In genomic region chr20:62808211-62808865, GRCh38 we compare ENCODE assay signal across 8 cellular contexts. TPM values are rescaled to one million over a fixed set of nuclear protein-coding genes. Genes with fewer than 3 reads are reported as not detected.
DNase-seq lines count a peak whose midpoint lies in the region; ATAC-seq and TF ChIP-seq lines count a peak whose summit lies in the region.

No MANE protein-coding gene starts in this region.

- H3K4me3 ChIP-seq in BE2C (ENCODE audit: low read depth, low read length) = no peak overlapping the region
- no peak overlapping the region for H3K4me3 ChIP-seq in fibroblast of the aortic adventitia (ENCODE audit: low read depth, low read length)

- H3K4me1 Mint-ChIP-seq in activated T-helper 17 cell treated with anti-CD3 and anti-CD28 coated beads, Interleukin-2, amount 50 U/mL, for 72 hours = no peaks in the 10 kb centered on the region
- H3K4me1 Mint-ChIP-seq in osteocyte (ENCODE audit: unreplicated experiment) = peaks cover 23% of the 10 kb centered on the region

- TF ChIP-seq CTCF in BE2C (IDR thresholded peaks at IDR 0.05; ENCODE audit: low read depth, low read length) (peak; percentile 92), fibroblast of the aortic adventitia (IDR thresholded peaks at IDR 0.05; ENCODE audit: insufficient read depth, low read length) (peak; percentile 96), osteocyte (IDR thresholded peaks at IDR 0.05) (peak; percentile 93)

- H3K9me3 Mint-ChIP-seq in activated T-helper 17 cell treated with anti-CD3 and anti-CD28 coated beads, Interleukin-2, amount 50 U/mL, for 72 hours = no peaks in the 10 kb centered on the region
- H3K9me3 Mint-ChIP-seq in osteocyte (ENCODE audit: unreplicated experiment) = no peaks in the 10 kb centered on the region

- no peaks in the 10 kb centered on the region for H3K9me3 ChIP-seq in BE2C

- DNase-seq in BE2C (peak; percentile 82), HCEC 1CT (peak; percentile 40), RKO (ENCODE audit: low spot score) (peak; percentile 66), fibroblast of the aortic adventitia (ENCODE audit: low read depth) (peak; percentile 63), osteocyte (ENCODE audit: extremely low spot score, unreplicated experiment) (peak; percentile 93), ureter (ENCODE audit: low spot score) (peak; percentile 72)

- peaks cover 47% of the 10 kb centered on the region for H3K36me3 ChIP-seq in BE2C

- no peak overlapping the region for H3K27ac Mint-ChIP-seq in activated T-helper 17 cell treated with anti-CD3 and anti-CD28 coated beads, Interleukin-2, amount 50 U/mL, for 72 hours
- H3K27ac Mint-ChIP-seq in osteocyte (ENCODE audit: unreplicated experiment) = peak overlapping the region; percentile 41

- peaks cover 76% of the 10 kb centered on the region for H3K36me3 Mint-ChIP-seq in activated T-helper 17 cell treated with anti-CD3 and anti-CD28 coated beads, Interleukin-2, amount 50 U/mL, for 72 hours (ENCODE audit: low read depth)
- peaks cover 11% of the 10 kb centered on the region for H3K36me3 Mint-ChIP-seq in osteocyte (ENCODE audit: unreplicated experiment)

- ATAC-seq in activated T-helper 17 cell treated with anti-CD3 and anti-CD28 coated beads, Interleukin-2, amount 50 U/mL, for 72 hours (replicated peaks) = peak; percentile 57
- ATAC-seq in GM21576 (IDR thresholded peaks at IDR 0.05; ENCODE audit: unreplicated experiment) = no peak

- peak overlapping the region; percentile 42 for H3K4me3 Mint-ChIP-seq in activated T-helper 17 cell treated with anti-CD3 and anti-CD28 coated beads, Interleukin-2, amount 50 U/mL, for 72 hours
- H3K4me3 Mint-ChIP-seq in osteocyte (ENCODE audit: unreplicated experiment) = peak overlapping the region; percentile 50

- H3K27me3 ChIP-seq in BE2C = no peaks in the 10 kb centered on the region

- H3K4me1 ChIP-seq in BE2C = no peaks in the 10 kb centered on the region; the same call in 1 of the 2 replicates

- H3K27me3 Mint-ChIP-seq in activated T-helper 17 cell treated with anti-CD3 and anti-CD28 coated beads, Interleukin-2, amount 50 U/mL, for 72 hours = no peaks in the 10 kb centered on the region
- H3K27me3 Mint-ChIP-seq in osteocyte (ENCODE audit: unreplicated experiment) = no peaks in the 10 kb centered on the region

RNA-seq across cellular contexts. Expression of gene OGFR, which starts 3.7 kb away (rescaled TPM):
- polyA plus RNA-seq in BE2C (2012; ENCODE audit: insufficient read depth, insufficient read length, low read depth) = 138 TPM
- total RNA-seq in activated T-helper 17 cell treated with anti-CD3 and anti-CD28 coated beads, Interleukin-2, amount 50 U/mL, for 72 hours = 10 to 100 TPM; 42.3 to 52.6 TPM
- 31.0 and 46.4 TPM in 2 replicates for total RNA-seq in fibroblast of the aortic adventitia (ENCODE audit: low replicate concordance)
- total RNA-seq in osteocyte = 47.2 and 48.9 TPM in 2 replicates
- total RNA-seq in ureter = 42.0 TPM

RNA-seq across cellular contexts. Expression of gene COL9A3, which starts 8.5 kb away (rescaled TPM):
- polyA plus RNA-seq in BE2C (2012; ENCODE audit: insufficient read depth, insufficient read length, low read depth) = 5.9 TPM
- not detected for total RNA-seq in activated T-helper 17 cell treated with anti-CD3 and anti-CD28 coated beads, Interleukin-2, amount 50 U/mL, for 72 hours
- total RNA-seq in fibroblast of the aortic adventitia (ENCODE audit: low replicate concordance) (0.36 and 0.98 TPM in 2 replicates), osteocyte (1.7 and 1.8 TPM in 2 replicates), ureter (5.1 TPM)

RNA-seq across cellular contexts. Expression of gene MRGBP, which starts 12.1 kb away (rescaled TPM):
- 28.1 TPM for polyA plus RNA-seq in BE2C (2012; ENCODE audit: insufficient read depth, insufficient read length, low read depth)
- total RNA-seq in activated T-helper 17 cell treated with anti-CD3 and anti-CD28 coated beads, Interleukin-2, amount 50 U/mL, for 72 hours = 10 to 100 TPM; 16.0 to 20.5 TPM
- 16.8 and 21.7 TPM in 2 replicates for total RNA-seq in fibroblast of the aortic adventitia (ENCODE audit: low replicate concordance)
- total RNA-seq in osteocyte = 11.2 and 11.4 TPM in 2 replicates
- total RNA-seq in ureter = 6.3 TPM

RNA-seq across cellular contexts. Expression of gene TCFL5, which starts 53.3 kb away (rescaled TPM):
- polyA plus RNA-seq in BE2C (2012; ENCODE audit: insufficient read depth, insufficient read length, low read depth) = 8.8 TPM
- total RNA-seq in activated T-helper 17 cell treated with anti-CD3 and anti-CD28 coated beads, Interleukin-2, amount 50 U/mL, for 72 hours = 1 to 10 TPM; 3.4 to 3.7 TPM
- total RNA-seq in fibroblast of the aortic adventitia (ENCODE audit: low replicate concordance) = 23.7 and 27.9 TPM in 2 replicates
- 12.2 and 12.8 TPM in 2 replicates for total RNA-seq in osteocyte
- total RNA-seq in ureter = 11.8 TPM

Comparison
In these comparisons a context has a peak if more than half of its experiments do, and no peak if none do; other contexts are left out.
1. DNase-seq: peak in every context shown above with its lines; median percentile 93 in osteocyte; 82 in BE2C; 72 in ureter; 66 in RKO; 63 in fibroblast of the aortic adventitia; 40 in HCEC 1CT.